ENCODE assay signal across 7 cellular contexts in the genomic region with DNA sequence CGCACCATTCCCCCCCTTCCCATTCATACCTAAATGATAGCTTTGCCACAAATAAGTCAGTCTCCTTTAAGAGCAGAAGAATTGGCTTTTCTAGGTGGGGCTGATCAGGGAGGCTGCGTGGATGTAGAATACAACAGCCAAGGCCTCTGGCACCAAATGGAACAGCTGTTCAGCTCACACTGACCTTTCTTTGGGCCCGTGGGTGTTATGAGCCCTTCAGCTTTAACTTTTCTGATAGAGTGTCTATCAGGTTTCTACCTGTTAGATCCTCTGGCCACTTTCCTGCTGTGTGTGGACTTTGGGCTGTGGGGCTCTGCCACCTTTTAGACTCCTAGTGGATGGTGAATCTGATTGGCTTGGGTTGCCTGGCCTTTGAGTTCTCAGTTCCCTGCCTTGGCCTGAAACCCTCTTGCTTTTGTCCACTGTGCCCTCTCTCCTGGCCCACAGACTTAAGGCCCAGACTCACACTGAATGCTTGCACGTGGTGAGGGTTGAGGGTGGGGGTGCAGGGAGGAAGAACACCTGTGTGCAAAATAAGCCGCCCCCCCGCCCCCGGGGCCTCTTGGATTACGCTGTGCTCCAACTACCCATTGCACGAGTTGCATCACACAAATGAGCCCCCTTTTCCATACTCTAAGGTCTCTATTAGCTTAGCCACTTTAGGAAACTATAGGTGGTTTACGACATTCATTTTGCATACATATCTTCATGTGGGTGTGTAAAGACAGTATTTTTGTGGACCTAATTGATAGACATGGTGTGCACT. TPM values are rescaled to one million over a fixed set of nuclear protein-coding genes. Genes with fewer than 3 reads are reported as not detected.
DNase-seq lines count a peak whose midpoint lies in the region; ATAC-seq, FAIRE-seq and TF ChIP-seq lines count a peak whose summit lies in the region.

No MANE protein-coding gene starts in this region.

- no peaks in the 10 kb centered on the region for H3K9me3 ChIP-seq in keratinocyte (ENCODE audit: control insufficient read depth, low read depth, low read length)

- peak overlapping the region; percentile 96 for H2AFZ ChIP-seq in keratinocyte (ENCODE audit: control insufficient read depth, low read length)

- ATAC-seq in GM19324 (IDR thresholded peaks at IDR 0.05; ENCODE audit: low FRiP score, unreplicated experiment) = peak; percentile 25

- in situ Hi-C loops in astrocyte of the cerebellum (cut with HindIII; ENCODE audit: low sequenced_read_pairs) = loop anchor here (5.0 kb wide), 1 partner anchor 33 kb away; no protein-coding TSS in a partner anchor

- H4K20me1 ChIP-seq in keratinocyte (ENCODE audit: control insufficient read depth, extremely low read depth, insufficient read depth, low read length) = no peaks in the 10 kb centered on the region

- DNase-seq in astrocyte of the cerebellum (ENCODE audit: low read depth) = no peak
- no peak for DNase-seq in keratinocyte (ENCODE audit: low read depth, low spot score)
- DNase-seq in stimulated activated CD4-positive, alpha-beta T cell treated with anti-CD3 and anti-CD28 coated beads, Interleukin-4, amount 100 ng/mL, for 1 hour = peak; percentile 46
- DNase-seq in glomerular visceral epithelial cell (ENCODE audit: extremely low spot score) = no peak
- no peak for DNase-seq in SIG-M5 (lab: John Stamatoyannopoulos, UW)

- no peaks in the 10 kb centered on the region for H3K27me3 ChIP-seq in keratinocyte (ENCODE audit: control insufficient read depth, extremely low read depth, insufficient read depth, low read length)

- no peaks in the 10 kb centered on the region for H3K9me1 ChIP-seq in keratinocyte (ENCODE audit: control insufficient read depth, extremely low read depth, insufficient read depth, low read length)

- peaks cover 22% of the 10 kb centered on the region for H3K4me1 ChIP-seq in keratinocyte (ENCODE audit: control insufficient read depth, extremely low read depth, insufficient read depth, low read length)

- peak overlapping the region; percentile 88 for H3K4me3 ChIP-seq in astrocyte of the cerebellum (ENCODE audit: low read depth, low read length)
- peak overlapping the region; percentile 47 to 73 (median 57) for H3K4me3 ChIP-seq in keratinocyte (ENCODE audit: control insufficient read depth in 2 of 3, extremely low read depth in 1 of 3, insufficient read depth in 2 of 3, low read depth in 1 of 3, low read length in 3 of 3)

- peak overlapping the region; percentile 89 for H3K27ac ChIP-seq in keratinocyte (ENCODE audit: control insufficient read depth, insufficient read depth, low read length)

- TF ChIP-seq POLR2A in Raji (IDR thresholded peaks at IDR 0.05; ENCODE audit: insufficient read depth, low read depth, low read length) = peak; percentile 42

- dilution Hi-C loops in keratinocyte (cut with MboI; ENCODE audit: extremely low pct_ligation_motif_present, low sequenced_read_pairs) = no loop called here

- H3K9ac ChIP-seq in keratinocyte (ENCODE audit: control insufficient read depth, extremely low read depth, insufficient read depth, low read length) = peak overlapping the region; percentile 85

- no peaks in the 10 kb centered on the region for H3K36me3 ChIP-seq in keratinocyte (ENCODE audit: control insufficient read depth in 2 of 2, extremely low read depth in 1 of 2, insufficient read depth in 2 of 2, low read length in 2 of 2)

- H3K4me2 ChIP-seq in keratinocyte (ENCODE audit: control insufficient read depth, extremely low read depth, insufficient read depth, low read depth, low read length) = peak overlapping the region; percentile 92

- H3K79me2 ChIP-seq in keratinocyte (ENCODE audit: control insufficient read depth, insufficient read depth, low read length) = peaks cover 41% of the 10 kb centered on the region

- TF ChIP-seq CTCF in astrocyte of the cerebellum (IDR thresholded peaks at IDR 0.05; ENCODE audit: low read depth, low read length, missing control alignments) = no peak
- no peak for TF ChIP-seq CTCF in keratinocyte (optimal IDR thresholded peaks at IDR 0.05 in 1 of 3, IDR thresholded peaks at IDR 0.05 in 1 of 3, conservative IDR thresholded peaks at IDR 0.05 in 1 of 3; ENCODE audit: extremely low read depth in 1 of 3, insufficient read depth in 2 of 3, low read length in 3 of 3)

- peak; percentile 41 for FAIRE-seq in keratinocyte (lab: Jason Lieb, UNC)

RNA-seq across cellular contexts. Expression of a gene that starts 1.3 kb away (rescaled TPM):
- polyA plus RNA-seq in keratinocyte = 9.8 to 16.3 TPM (median 13.6 TPM) in 3 replicates
- polyA plus RNA-seq in keratinocyte (2011; ENCODE audit: low read depth) = 3.4 TPM
- 6.2 and 10.2 TPM in 2 replicates for polyA plus RNA-seq in keratinocyte (2011; cell fraction: cytosol; rRNA removed)
- polyA plus RNA-seq in keratinocyte (2011; cell fraction: nucleus; rRNA removed) = 43.5 and 51.2 TPM in 2 replicates
- 7.5 and 13.8 TPM in 2 replicates for polyA plus RNA-seq in keratinocyte (2012; ENCODE audit: low replicate concordance)
- 37.1 to 60.8 TPM (median 39.0 TPM) in 3 replicates for polyA minus RNA-seq in keratinocyte
- 10.7 TPM for polyA minus RNA-seq in keratinocyte (2011; cell fraction: cytosol; rRNA and poly(A)+ RNA removed)
- polyA minus RNA-seq in keratinocyte (2011; cell fraction: nucleus; rRNA and poly(A)+ RNA removed) = 25.4 and 56.8 TPM in 2 replicates
